ENCODE assay signal across 10 cellular contexts in the genomic region with DNA sequence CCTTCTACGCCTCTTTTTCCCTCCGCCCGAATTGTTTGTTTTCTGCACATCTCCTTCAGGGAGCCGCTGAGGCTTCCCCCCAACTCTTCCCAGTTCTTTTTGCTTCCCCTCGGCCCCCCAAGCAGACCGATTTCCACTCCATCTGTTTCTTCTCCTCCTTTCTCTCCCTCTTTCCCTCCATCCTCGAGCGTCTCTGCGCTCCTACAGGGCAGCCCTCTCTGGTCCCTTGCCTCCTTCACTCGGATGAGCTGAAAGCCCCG. TPM values are rescaled to one million over a fixed set of nuclear protein-coding genes. Genes with fewer than 3 reads are reported as not detected.
A peak's percentile ranks its signal among the peaks of the same experiment; 100 is the strongest.
DNase-seq lines count a peak whose midpoint lies in the region; ATAC-seq and TF ChIP-seq lines count a peak whose summit lies in the region.
"Had no signal": no experiment of that assay in that cellular context is flagged by ENCODE, and none has a peak within 500 bp of the region (broad histone marks: within the 10 kb centered on the region; RNA-seq: fewer than 3 reads in every experiment).

No MANE protein-coding gene starts in this region.

- H3K27me3 ChIP-seq in neural progenitor cell, result peaks cover 99% of the 10 kb centered on the region

- H3K36me3 Mint-ChIP-seq in CD14-positive monocyte (peaks cover 22 to 32% of the 10 kb centered on the region in 2 donors), IgD-negative memory B cell (peaks cover 2% of the 10 kb centered on the region), chondrocyte (ENCODE audit: low read depth) (peaks cover 6% of the 10 kb centered on the region), neural progenitor cell (no peaks in the 10 kb centered on the region)

- H3K4me3 Mint-ChIP-seq in CD14-positive monocyte (peak overlapping the region; percentile 86 to 97), IgD-negative memory B cell (peak overlapping the region; percentile 79 to 92 (median 89)), chondrocyte (ENCODE audit: unreplicated experiment) (peak overlapping the region; percentile 53), neural progenitor cell (peak overlapping the region; percentile 85)

- peak overlapping the region; percentile 92 for H3K4me2 ChIP-seq in neural progenitor cell

- H3K4me1 ChIP-seq in neural progenitor cell, result peaks cover 84% of the 10 kb centered on the region
- H3K4me1 ChIP-seq: parathyroid adenoma had no signal

- no peaks in the 10 kb centered on the region for H3K79me2 ChIP-seq in neural progenitor cell (ENCODE audit: low read depth)
- H3K79me2 ChIP-seq: parathyroid adenoma had no signal

- H2AFZ ChIP-seq in neural progenitor cell (replicated peaks), result peak overlapping the region; percentile 82
- H2AFZ ChIP-seq: parathyroid adenoma had no signal

- H3K4me1 Mint-ChIP-seq in CD14-positive monocyte (peaks cover 82% of the 10 kb centered on the region), IgD-negative memory B cell (peaks cover 35 to 73% (median 54%) of the 10 kb centered on the region in 3 donors), chondrocyte (ENCODE audit: low read depth) (peaks cover 45% of the 10 kb centered on the region), neural progenitor cell (peaks cover 57% of the 10 kb centered on the region)

- no peaks in the 10 kb centered on the region for H3K9me3 ChIP-seq in neural progenitor cell (ENCODE audit: low read depth)

- H3K4me3 ChIP-seq in neural progenitor cell, result peak overlapping the region; percentile 47

- H3K27me3 Mint-ChIP-seq in CD14-positive monocyte (ENCODE audit: low read depth in 3 of 3), result peaks cover 99 to 100% (median 100%) of the 10 kb centered on the region in 3 donors
- H3K27me3 Mint-ChIP-seq in IgD-negative memory B cell, result peaks cover 90% of the 10 kb centered on the region
- peaks cover 96% of the 10 kb centered on the region for H3K27me3 Mint-ChIP-seq in chondrocyte (ENCODE audit: low read depth)
- peaks cover 94% of the 10 kb centered on the region for H3K27me3 Mint-ChIP-seq in neural progenitor cell (ENCODE audit: insufficient read depth, low read depth)

- no peaks in the 10 kb centered on the region for H3K36me3 ChIP-seq in neural progenitor cell

- no peak for ATAC-seq in GM21367 (IDR thresholded peaks at IDR 0.05; ENCODE audit: unreplicated experiment)

- H3K27ac Mint-ChIP-seq in CD14-positive monocyte, result no peak overlapping the region
- peak overlapping the region; percentile 39 to 97 (median 91) for H3K27ac Mint-ChIP-seq in IgD-negative memory B cell
- no peak overlapping the region for H3K27ac Mint-ChIP-seq in chondrocyte (ENCODE audit: unreplicated experiment)
- no peak overlapping the region for H3K27ac Mint-ChIP-seq in neural progenitor cell

- DNase-seq in CD14-positive monocyte (ENCODE audit: low spot score) (no peak), chondrocyte (ENCODE audit: low spot score) (no peak), neural progenitor cell (ENCODE audit: low spot score) (no peak), NOMO-1 treated with dmso at 0.1 percent for 144 hours (lab: John Stamatoyannopoulos, UW; ENCODE audit: unreplicated experiment) (no peak), superior temporal gyrus (ENCODE audit: extremely low spot score) (no peak), NCI-H2171 treated with DMSO at 0.1 percent for 48 hours (lab: John Stamatoyannopoulos, UW) (no peak)
- DNase-seq: substantia nigra had no signal

- H3K27ac ChIP-seq in neural progenitor cell, result no peak overlapping the region
- H3K27ac ChIP-seq: parathyroid adenoma had no signal

- H3K9me3 Mint-ChIP-seq in CD14-positive monocyte, result peaks cover 0 to 52% (median 39%) of the 10 kb centered on the region in 7 donors
- peaks cover 0 to 14% (median 0%) of the 10 kb centered on the region in 3 donors for H3K9me3 Mint-ChIP-seq in IgD-negative memory B cell
- no peaks in the 10 kb centered on the region for H3K9me3 Mint-ChIP-seq in chondrocyte (ENCODE audit: low read depth)
- H3K9me3 Mint-ChIP-seq in neural progenitor cell, result peaks cover 2% of the 10 kb centered on the region

- no peak overlapping the region for H3K9ac ChIP-seq in neural progenitor cell
- H3K9ac ChIP-seq: parathyroid adenoma had no signal

- H4K20me1 ChIP-seq in neural progenitor cell (ENCODE audit: low read depth), result peaks cover 14% of the 10 kb centered on the region

- H3F3A ChIP-seq in neural progenitor cell (ENCODE audit: low read depth), result peaks cover 57% of the 10 kb centered on the region

- TF ChIP-seq CTCF in CD14-positive monocyte (IDR thresholded peaks at IDR 0.05) (no peak), chondrocyte (IDR thresholded peaks at IDR 0.05) (no peak), neural progenitor cell (IDR thresholded peaks at IDR 0.05) (no peak)

- intact Hi-C loops in CD14-positive monocyte (cut with micrococcal nuclease), result loop anchor here in 1 of 2 donors (10.0 kb wide), 1 partner anchor 303 kb away; no protein-coding TSS in a partner anchor

RNA-seq across cellular contexts. Expression of gene LHX9, which starts 0.3 kb away (rescaled TPM):
- not detected for polyA plus RNA-seq in CD14-positive monocyte
- polyA plus RNA-seq in IgD-negative memory B cell, result not detected
- total RNA-seq in chondrocyte, result not detected in 3 replicates
- 0.19 and 0.22 TPM in 2 replicates for total RNA-seq in neural progenitor cell (ENCODE audit: low replicate concordance)

RNA-seq across cellular contexts. Expression of gene C1orf53, which starts 15.1 kb away (rescaled TPM):
- 1 to 10 TPM; 5.6 to 8.3 TPM for polyA plus RNA-seq in CD14-positive monocyte
- polyA plus RNA-seq in IgD-negative memory B cell, result not detected
- 4.1 to 6.2 TPM (median 5.3 TPM) in 3 replicates for total RNA-seq in chondrocyte
- total RNA-seq in neural progenitor cell (ENCODE audit: low replicate concordance), result 1.4 and 5.4 TPM in 2 replicates

Comparison
In these comparisons a context has a peak if more than half of its experiments do, and no peak if none do; other contexts are left out.
1. H3K27ac Mint-ChIP-seq: peak in IgD-negative memory B cell (3 of 3); none in CD14-positive monocyte (0 of 7), chondrocyte (single experiment) and neural progenitor cell (single experiment).
2. Peak in every context shown above with its lines, with median percentiles within 50 percentile points of each other: H3K4me3 Mint-ChIP-seq.